Comparison of ENCODE assay signal across 18 cellular contexts in the genomic region with DNA sequence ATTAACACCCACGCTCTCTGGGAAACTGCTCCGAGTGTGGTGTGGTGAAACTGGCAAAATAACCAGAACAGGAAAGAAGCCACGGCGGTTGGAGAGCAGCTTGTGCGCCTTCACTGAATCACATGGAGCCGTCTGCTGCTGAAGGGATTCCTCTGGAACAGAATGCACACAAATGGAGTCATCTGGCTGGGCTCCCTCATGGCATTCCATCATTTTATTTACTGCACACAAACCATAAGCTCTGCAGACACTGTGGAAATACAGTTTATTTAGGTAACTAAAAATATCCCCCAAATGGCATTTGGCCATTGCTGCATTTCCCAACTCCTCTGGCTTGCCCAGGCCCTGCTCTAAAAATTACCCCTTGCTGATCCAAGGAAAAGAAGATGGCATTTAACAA.
DNase-seq lines count a peak whose midpoint lies in the region; ATAC-seq and TF ChIP-seq lines count a peak whose summit lies in the region.
"Had no signal": no experiment of that assay in that cellular context is flagged by ENCODE, and none has a peak within 500 bp of the region (broad histone marks: within the 10 kb centered on the region; RNA-seq: fewer than 3 reads in every experiment).

No MANE protein-coding gene starts in this region.

- H3K9me3 Mint-ChIP-seq in nephron progenitor cell (no peaks in the 10 kb centered on the region), natural killer cell (no peaks in the 10 kb centered on the region)
- H3K9me3 Mint-ChIP-seq: activated B cell treated with CpG ODN at 0.5 μM for 24 hours; activated naive CD4-positive, alpha-beta T cell treated with anti-CD3 and anti-CD28 coated beads, Interleukin-2, amount 50 U/mL, for 24 hours had no signal

- H3K36me3 Mint-ChIP-seq in nephron progenitor cell (ENCODE audit: low read depth): no peaks in the 10 kb centered on the region
- H3K36me3 Mint-ChIP-seq in natural killer cell: no peaks in the 10 kb centered on the region
- H3K36me3 Mint-ChIP-seq: activated naive CD4-positive, alpha-beta T cell treated with anti-CD3 and anti-CD28 coated beads, Interleukin-2, amount 50 U/mL, for 24 hours had no signal

- H3K4me2 ChIP-seq in fibroblast of lung (ENCODE audit: extremely low read depth, insufficient read depth, low read length): peak overlapping the region; percentile 68

- H3K27ac Mint-ChIP-seq in nephron progenitor cell (peak overlapping the region; percentile 93), natural killer cell (no peak overlapping the region)
- H3K27ac Mint-ChIP-seq: activated B cell treated with CpG ODN at 0.5 μM for 24 hours; activated naive CD4-positive, alpha-beta T cell treated with anti-CD3 and anti-CD28 coated beads, Interleukin-2, amount 50 U/mL, for 24 hours; B cell had no signal

- H3K4me3 ChIP-seq in AG09309 (ENCODE audit: control insufficient read depth, low read depth, low read length) (no peak overlapping the region), fibroblast of lung (replicated peaks in 1 of 4; ENCODE audit: control extremely low read depth in 1 of 4, insufficient read depth in 1 of 4, low read depth in 3 of 4, low read length in 4 of 4) (no peak overlapping the region)
- H3K4me3 ChIP-seq: lower lobe of right lung, skin epidermis had no signal

- in situ Hi-C loops in GM13976 (cut with MboI; ENCODE audit: low sequenced_read_pairs, unreplicated experiment): loop anchor here (25.0 kb wide), 1 partner anchor 224 kb away; no protein-coding TSS in a partner anchor

- peak; percentile 71 for DNase-seq in AG09309 (ENCODE audit: low read depth)
- DNase-seq in RPMI7951 (ENCODE audit: low read depth): peak; percentile 13
- DNase-seq in fibroblast of lung (ENCODE audit: low read depth in 2 of 2): peak; percentile 82 to 94
- no peak for DNase-seq in nephron progenitor cell
- no peak for DNase-seq in GM13976 (ENCODE audit: low spot score)
- DNase-seq in KG1 (lab: John Stamatoyannopoulos, UW): no peak
- DNase-seq in natural killer cell: no peak
- DNase-seq: activated B cell treated with CpG ODN at 0.5 μM for 24 hours; activated CD8-positive, alpha-beta memory T cell treated with anti-CD3 and anti-CD28 coated beads, Interleukin-2, amount 50 U/mL, for 48 hours; lower lobe of right lung; NCI-H187; NCI-H510A treated with DMSO at 0.1 percent for 48 hours; PC-3; stimulated activated naive CD4-positive, alpha-beta T cell treated with Interleukin-2 at 50 U/mL for 16 hours had no signal

- no peak overlapping the region for H2AFZ ChIP-seq in fibroblast of lung (ENCODE audit: low read length)

- H3K27me3 Mint-ChIP-seq in nephron progenitor cell (ENCODE audit: low read depth, poor library complexity) (no peaks in the 10 kb centered on the region), natural killer cell (ENCODE audit: low read depth in 2 of 2) (peaks cover 4 to 14% of the 10 kb centered on the region in 2 donors)
- H3K27me3 Mint-ChIP-seq: activated naive CD4-positive, alpha-beta T cell treated with anti-CD3 and anti-CD28 coated beads, Interleukin-2, amount 50 U/mL, for 24 hours had no signal

- no peak overlapping the region for H3K9ac ChIP-seq in fibroblast of lung (ENCODE audit: insufficient read depth, low read length)

- no peaks in the 10 kb centered on the region for H3K9me3 ChIP-seq in fibroblast of lung (ENCODE audit: control insufficient read depth, insufficient read depth, low read depth, low read length)
- H3K9me3 ChIP-seq: lower lobe of right lung had no signal

- no peaks in the 10 kb centered on the region for H3K79me2 ChIP-seq in fibroblast of lung (ENCODE audit: control insufficient read depth, insufficient read depth, low read length)

- H4K20me1 ChIP-seq in fibroblast of lung (ENCODE audit: control insufficient read depth, extremely low read depth, insufficient read depth, low read length): no peaks in the 10 kb centered on the region

- H3K27ac ChIP-seq in fibroblast of lung (ENCODE audit: insufficient read depth, low read length): peak overlapping the region; percentile 61
- H3K27ac ChIP-seq: lower lobe of right lung had no signal

- H3K4me1 Mint-ChIP-seq in nephron progenitor cell (peaks cover 24% of the 10 kb centered on the region), natural killer cell (no peaks in the 10 kb centered on the region)
- H3K4me1 Mint-ChIP-seq: activated B cell treated with CpG ODN at 0.5 μM for 24 hours; activated naive CD4-positive, alpha-beta T cell treated with anti-CD3 and anti-CD28 coated beads, Interleukin-2, amount 50 U/mL, for 24 hours; B cell had no signal

- H3K4me3 Mint-ChIP-seq in nephron progenitor cell (no peak overlapping the region), natural killer cell (no peak overlapping the region)
- H3K4me3 Mint-ChIP-seq: activated B cell treated with CpG ODN at 0.5 μM for 24 hours; activated naive CD4-positive, alpha-beta T cell treated with anti-CD3 and anti-CD28 coated beads, Interleukin-2, amount 50 U/mL, for 24 hours; B cell had no signal

- no peaks in the 10 kb centered on the region for H3K36me3 ChIP-seq in fibroblast of lung (ENCODE audit: control insufficient read depth, insufficient read depth, low read length)
- H3K36me3 ChIP-seq: lower lobe of right lung had no signal

- ATAC-seq in HG02884 (IDR thresholded peaks at IDR 0.05; ENCODE audit: unreplicated experiment) (no peak), natural killer cell (no peak)
- ATAC-seq: lower lobe of right lung, PC-3 had no signal

- H3K4me1 ChIP-seq in fibroblast of lung (ENCODE audit: control insufficient read depth, extremely low read depth, insufficient read depth, low read length): peaks cover 6% of the 10 kb centered on the region
- H3K4me1 ChIP-seq: lower lobe of right lung had no signal

- TF ChIP-seq CTCF in AG09309 (IDR thresholded peaks at IDR 0.05; ENCODE audit: control insufficient read depth, insufficient read depth, low read depth, low read length, missing control alignments) (no peak), fibroblast of lung (conservative IDR thresholded peaks at IDR 0.05 in 1 of 2, IDR thresholded peaks at IDR 0.05 in 1 of 2; ENCODE audit: low read depth in 1 of 2, low read length in 2 of 2) (no peak), nephron progenitor cell (IDR thresholded peaks at IDR 0.05) (no peak), GM13976 (IDR thresholded peaks at IDR 0.05; ENCODE audit: borderline replicate concordance, control extremely low read depth, extremely low read depth, insufficient read depth, missing control alignments) (no peak), natural killer cell (IDR thresholded peaks at IDR 0.05) (no peak)

- intact Hi-C loops in natural killer cell (cut with micrococcal nuclease): no loop called here

- no peaks in the 10 kb centered on the region for H3K27me3 ChIP-seq in fibroblast of lung (ENCODE audit: control insufficient read depth, insufficient read depth, low read length)

Comparison
In these comparisons a context has a peak if more than half of its experiments do, and no peak if none do; other contexts are left out.
1. DNase-seq: peak in AG09309 (single experiment), RPMI7951 (single experiment) and fibroblast of lung (2 of 2); none in nephron progenitor cell (single experiment), GM13976 (single experiment), KG1 (single experiment) and natural killer cell (single experiment).